Comparison of ENCODE assay signal across 8 cellular contexts in the genomic region with DNA sequence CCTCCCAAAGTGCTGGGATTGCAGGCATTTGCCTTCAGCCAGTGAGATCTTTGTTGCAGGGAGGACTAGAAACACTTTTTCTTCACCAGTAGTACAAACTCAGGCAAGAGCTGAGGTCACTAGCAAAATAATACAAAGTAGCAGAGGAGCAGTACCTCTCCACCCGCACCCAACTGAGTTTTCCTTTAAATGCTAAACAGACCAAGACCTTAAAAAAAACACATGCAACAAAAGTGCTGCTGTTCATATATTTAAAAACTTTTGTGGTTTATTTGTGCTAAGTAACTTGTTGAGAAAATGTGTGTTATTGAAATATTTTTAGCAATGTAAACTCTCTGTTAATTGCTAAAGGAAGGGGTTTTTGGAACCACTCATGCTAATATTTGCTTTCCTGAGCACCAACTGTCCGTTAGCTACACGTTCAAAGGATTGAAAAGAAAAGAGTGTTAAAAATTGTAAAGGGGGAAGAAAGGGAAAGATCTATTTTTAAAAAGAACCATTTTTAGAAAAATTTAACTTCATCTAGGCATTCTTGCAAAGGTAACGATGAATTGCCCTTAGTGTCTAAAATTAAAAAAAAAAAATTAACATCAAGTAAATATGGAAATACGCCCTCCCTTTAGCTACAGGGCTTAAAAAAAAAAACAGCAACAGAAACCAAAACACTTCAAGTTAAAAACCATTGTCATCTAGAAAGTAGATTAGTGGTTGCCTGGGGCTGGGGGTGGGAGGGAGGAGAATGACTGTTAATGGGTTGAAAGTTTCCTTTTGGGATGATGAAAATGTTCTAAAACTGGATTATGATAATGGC.
DNase-seq lines count a peak whose midpoint lies in the region; ATAC-seq and TF ChIP-seq lines count a peak whose summit lies in the region.

No MANE protein-coding gene starts in this region.

- H4K8ac ChIP-seq in H9 (replicated peaks; ENCODE audit: insufficient read length, low read depth, low read length): no peak overlapping the region

- H3K18ac ChIP-seq in H9 (ENCODE audit: insufficient read length, low read depth, low read length): no peak overlapping the region

- no peak overlapping the region for H3T11ph ChIP-seq in H9 (ENCODE audit: low read length)

- no peak overlapping the region for H2AK5ac ChIP-seq in H9 (ENCODE audit: insufficient read length, low read length)

- intact Hi-C loops in CD4-positive, alpha-beta memory T cell (cut with micrococcal nuclease): no loop called here

- no peak overlapping the region for H4K91ac ChIP-seq in H9 (ENCODE audit: insufficient read length, low read depth, low read length)

- no peaks in the 10 kb centered on the region for H3K4me1 ChIP-seq in H9 (ENCODE audit: insufficient read depth, low read length)
- peaks cover 11% of the 10 kb centered on the region for H3K4me1 ChIP-seq in CD4-positive, alpha-beta memory T cell (ENCODE audit: insufficient read depth, low read length)

- no peak overlapping the region for H2BK15ac ChIP-seq in H9 (ENCODE audit: low read depth, low read length)

- H3K36me3 Mint-ChIP-seq in H9 (ENCODE audit: insufficient read depth in 1 of 3, low read depth in 3 of 3) (0 out of 7 replicates have a peak, but pooled peaks cover 0 to 1% (median 0%) of the 10 kb centered on the region in 3 experiments), mesothelial cell of epicardium (no peaks in the 10 kb centered on the region)
- H3K36me3 Mint-ChIP-seq in CD4-positive, alpha-beta memory T cell: no peaks in the 10 kb centered on the region

- no peaks in the 10 kb centered on the region for H3K23me2 ChIP-seq in H9 (ENCODE audit: insufficient read length, low read depth, low read length, poor library complexity, severe bottlenecking)

- TF ChIP-seq CTCF in H9 (conservative IDR thresholded peaks at IDR 0.05) (no peak), mesothelial cell of epicardium (IDR thresholded peaks at IDR 0.05; ENCODE audit: unreplicated experiment) (no peak)

- H3K27me3 ChIP-seq in H9 (ENCODE audit: insufficient read depth, low read length): no peaks in the 10 kb centered on the region
- no peaks in the 10 kb centered on the region for H3K27me3 ChIP-seq in CD4-positive, alpha-beta memory T cell (ENCODE audit: insufficient read depth, low read length)

- H3K27ac ChIP-seq in H9 (ENCODE audit: insufficient read length, low read depth, low read length): no peak overlapping the region
- H3K27ac ChIP-seq in CD4-positive, alpha-beta memory T cell (ENCODE audit: low read depth, low read length): no peak overlapping the region

- H3K4me1 Mint-ChIP-seq in H9: peaks cover 13 to 22% of the 10 kb centered on the region in 2 experiments
- H3K4me1 Mint-ChIP-seq in mesothelial cell of epicardium: peaks cover 23% of the 10 kb centered on the region
- peaks cover 4 to 10% (median 7%) of the 10 kb centered on the region in 4 donors for H3K4me1 Mint-ChIP-seq in CD4-positive, alpha-beta memory T cell

- H2BK20ac ChIP-seq in H9 (ENCODE audit: low read depth, low read length, poor library complexity, severe bottlenecking): no peak overlapping the region

- POLR2A ChIA-PET in CD4-positive, alpha-beta memory T cell (lab: Charles Lee; ENCODE audit: partially characterized antibody): interaction anchor here (0.6 to 4.0 kb wide), 4 partner anchors 12 to 142 kb away, joined by 3 to 21 read pairs (median 3); no protein-coding TSS in a partner anchor

- H3K9me3 Mint-ChIP-seq in H9 (peaks cover 2 to 4% of the 10 kb centered on the region in 2 experiments; a peak in 2 of 5 replicates), mesothelial cell of epicardium (no peaks in the 10 kb centered on the region)
- H3K9me3 Mint-ChIP-seq in CD4-positive, alpha-beta memory T cell: no peaks in the 10 kb centered on the region

- peak; percentile 81 for ATAC-seq in GM18519 (IDR thresholded peaks at IDR 0.05; ENCODE audit: low FRiP score, unreplicated experiment)

- no peak overlapping the region for H3K4me3 ChIP-seq in CD4-positive, alpha-beta memory T cell (ENCODE audit: low read length in 2 of 2)

- H2BK12ac ChIP-seq in H9 (ENCODE audit: insufficient read length, low read depth, low read length): no peak overlapping the region

- H2BK120ac ChIP-seq in H9 (ENCODE audit: low read depth, low read length, poor library complexity, severe bottlenecking): no peak overlapping the region

- no peaks in the 10 kb centered on the region for H3K9me3 ChIP-seq in H9 (ENCODE audit: control insufficient read depth, low read depth, low read length)
- H3K9me3 ChIP-seq in CD4-positive, alpha-beta memory T cell (ENCODE audit: control insufficient read depth in 1 of 2, low read length in 2 of 2): no peaks in the 10 kb centered on the region

- no peak overlapping the region for H3K56ac ChIP-seq in H9 (ENCODE audit: insufficient read length, low read depth, low read length)

- no peak overlapping the region for H3K9ac ChIP-seq in H9 (ENCODE audit: extremely low read depth, insufficient read length, low read length)

- H3K14ac ChIP-seq in H9 (ENCODE audit: insufficient read depth, low read length): no peak overlapping the region

- H3K79me1 ChIP-seq in H9 (ENCODE audit: insufficient read depth, low read depth, low read length, poor library complexity, severe bottlenecking): no peaks in the 10 kb centered on the region

- no peak overlapping the region for H3K4ac ChIP-seq in H9 (ENCODE audit: low read depth, low read length)

- H3K27me3 Mint-ChIP-seq in H9 (ENCODE audit: low read depth): no peaks in the 10 kb centered on the region; the same call in 1 of the 2 replicates
- H3K27me3 Mint-ChIP-seq in mesothelial cell of epicardium (ENCODE audit: low read depth): no peaks in the 10 kb centered on the region
- no peaks in the 10 kb centered on the region for H3K27me3 Mint-ChIP-seq in CD4-positive, alpha-beta memory T cell

- DNase-seq in H9 (no peak), NAMALWA (ENCODE audit: low spot score) (peak; percentile 41), mesothelial cell of epicardium (ENCODE audit: low spot score in 2 of 2, unreplicated experiment in 2 of 2) (no peak), mucosa of gallbladder (ENCODE audit: low spot score) (no peak), NCI-H510A treated with DMSO at 0.1 percent for 48 hours (lab: John Stamatoyannopoulos, UW) (no peak), islet precursor cell (no peak)
- DNase-seq in CD4-positive, alpha-beta memory T cell: no peak

- H3K4me2 ChIP-seq in H9 (ENCODE audit: insufficient read depth, insufficient read length, low read length): no peak overlapping the region

- CTCF ChIA-PET in CD4-positive, alpha-beta memory T cell (lab: Charles Lee; ENCODE audit: partially characterized antibody): interaction anchor here (0.9 kb wide), 1 partner anchor 126 kb away, joined by 3 read pairs; no protein-coding TSS in a partner anchor

- no peak overlapping the region for H2BK5ac ChIP-seq in H9 (ENCODE audit: insufficient read length, low read length)

- H4K5ac ChIP-seq in H9 (ENCODE audit: insufficient read length, low read depth, low read length): no peak overlapping the region

- no peak overlapping the region for H3K4me3 Mint-ChIP-seq in H9
- no peak overlapping the region for H3K4me3 Mint-ChIP-seq in mesothelial cell of epicardium
- peak overlapping the region in 4 of 8 donors; percentile 15 to 51 (median 40) for H3K4me3 Mint-ChIP-seq in CD4-positive, alpha-beta memory T cell

- WGBS in H9 (ENCODE audit: extremely low coverage, insufficient read length, low lambda C conversion rate): no CpG with 5 or more reads among the region's 5 CpGs

- no peak overlapping the region for H2AFZ ChIP-seq in H9 (ENCODE audit: low read length)

- H3K36me3 ChIP-seq in CD4-positive, alpha-beta memory T cell (ENCODE audit: insufficient read depth, low read length): no peaks in the 10 kb centered on the region

- H3K27ac Mint-ChIP-seq in H9 (peak overlapping the region in 2 of 3 experiments; percentile 50 to 90; a peak in 5 of 7 replicates), mesothelial cell of epicardium (peak overlapping the region; percentile 50)
- H3K27ac Mint-ChIP-seq in CD4-positive, alpha-beta memory T cell: peak overlapping the region in 2 of 7 donors; percentile 7 to 64

- no peaks in the 10 kb centered on the region for H3K79me2 ChIP-seq in H9 (ENCODE audit: insufficient read depth, low read length)

- H3K23ac ChIP-seq in H9 (ENCODE audit: insufficient read length, low read depth, low read length): no peak overlapping the region

- H4K20me1 ChIP-seq in H9 (ENCODE audit: control insufficient read depth, insufficient read depth, insufficient read length): no peaks in the 10 kb centered on the region
